ENCODE assay signal across 2 cellular contexts in genomic region chr3:10023587-10024310, GRCh38.
TF ChIP-seq lines count a peak whose summit lies in the region.

No MANE protein-coding gene starts in this region.

TF ChIP-seq in IMR-90, 13 proteins besides CTCF, POLR2A, EP300 and RAD21:
- peak; percentile 100 for TF ChIP-seq CEBPB (IDR thresholded peaks at IDR 0.05; ENCODE audit: low read depth, low read length)
- peak; percentile 97 for TF ChIP-seq FOS (IDR thresholded peaks at IDR 0.05; ENCODE audit: low read depth, low read length)
- peak; percentile 76 for TF ChIP-seq BHLHE40 (IDR thresholded peaks at IDR 0.05; ENCODE audit: low read depth, low read length)
- TF ChIP-seq RCOR1 (IDR thresholded peaks at IDR 0.05; ENCODE audit: insufficient replicate concordance, low read length): no peak

TF ChIP-seq in GM12878, 131 proteins besides CTCF, POLR2A, EP300 and RAD21:
- TF ChIP-seq USF2 (IDR thresholded peaks at IDR 0.05; ENCODE audit: borderline replicate concordance, low read depth, low read length) (no peak), YY1 (IDR thresholded peaks at IDR 0.05; ENCODE audit: low read depth, low read length) (no peak), CHD4 (IDR thresholded peaks at IDR 0.05) (no peak), BCL3 (IDR thresholded peaks at IDR 0.05; ENCODE audit: borderline replicate concordance, insufficient read depth, low read depth, low read length, poor library complexity, severe bottlenecking) (peak; percentile 84)
